22 cellular contexts compared by ENCODE assay signal in genomic region chr22:38618682-38619081, GRCh38. TPM values are rescaled to one million over a fixed set of nuclear protein-coding genes. Genes with fewer than 3 reads are reported as not detected.
"Had no signal": no experiment of that assay in that cellular context is flagged by ENCODE, and none has a peak within 500 bp of the region (broad histone marks: within the 10 kb centered on the region; RNA-seq: fewer than 3 reads in every experiment).

No MANE protein-coding gene starts in this region.

- H3K4me1 ChIP-seq: ascending aorta, neural progenitor cell, testis, uterus had no signal

- H3K4me2 ChIP-seq: neural progenitor cell had no signal

- H2AFZ ChIP-seq: neural progenitor cell had no signal

- H3K27ac ChIP-seq: ascending aorta, cardiac muscle cell, heart right ventricle, neural progenitor cell, sigmoid colon, testis, uterus had no signal

- FAIRE-seq: endometrium, keratinocyte had no signal

- ATAC-seq: activated CD8-positive, alpha-beta T cell treated with anti-CD3 and anti-CD28 coated beads, Interleukin-2, amount 10 ng/mL, durations not matched to agents 7 days and 5 days; activated naive CD4-positive, alpha-beta T cell treated with anti-CD3 and anti-CD28 coated beads, Interleukin-2, amount 50 U/mL, for 72 hours; heart right ventricle; left lobe of liver; naive thymus-derived CD8-positive, alpha-beta T cell; stimulated activated naive B cell treated with anti-CD40 and anti-IgM and Interleukin-4, amounts not matched to agents 10 μg/mL and 1 μg/mL and 100 μg/mL, for 72 hours had no signal

- H3K27me3 ChIP-seq: ascending aorta, cardiac muscle cell, heart right ventricle, neural progenitor cell, sigmoid colon, testis, uterus had no signal

- H3K9ac ChIP-seq: neural progenitor cell had no signal

- H3K9me3 ChIP-seq: ascending aorta, testis, uterus had no signal

- DNase-seq: activated CD4-positive, alpha-beta T cell treated with anti-CD3 and anti-CD28 coated beads, Interleukin-2, amount 10 ng/mL, durations not matched to agents 7 days and 5 days; activated CD4-positive, CD25-positive, alpha-beta regulatory T cell treated with anti-CD3 and anti-CD28 coated beads, Interleukin-2, amount 50 U/mL, for 72 hours; activated CD8-positive, alpha-beta T cell treated with anti-CD3 and anti-CD28 coated beads, Interleukin-2, amount 10 ng/mL, durations not matched to agents 7 days and 5 days; activated gamma-delta T cell treated with Interleukin-2 at 50 U/mL for 16 hours; effector CD4-positive, alpha-beta T cell; heart right ventricle; naive thymus-derived CD8-positive, alpha-beta T cell; sigmoid colon; stimulated activated CD4-positive, alpha-beta T cell treated with anti-CD3 and anti-CD28 coated beads, Interleukin-2, amount 100 ng/mL, for 48 hours; stimulated activated CD8-positive, alpha-beta memory T cell treated with anti-CD3 and anti-CD28 coated beads, Interleukin-4, amount 100 ng/mL, for 48 hours; stimulated activated naive B cell treated with anti-CD40 and anti-IgM and Interleukin-4, amounts not matched to agents 10 μg/mL and 1 μg/mL and 100 μg/mL, for 72 hours; testis; trophoblast cell; uterus had no signal

- H3K36me3 ChIP-seq: ascending aorta, heart right ventricle, sigmoid colon, uterus had no signal

- H3K4me3 ChIP-seq: ascending aorta, cardiac muscle cell, heart right ventricle, lung, neural progenitor cell, sigmoid colon, testis, uterus had no signal

RNA-seq across cellular contexts. Expression of gene FAM227A, which starts 37.5 kb away (rescaled TPM):
- polyA plus RNA-seq: naive thymus-derived CD8-positive, alpha-beta T cell had no signal

RNA-seq across cellular contexts. Expression of gene DMC1, which starts 48.7 kb away (rescaled TPM):
- total RNA-seq: ascending aorta, left lobe of liver had no signal
- polyA plus RNA-seq: cardiac muscle cell; naive thymus-derived CD8-positive, alpha-beta T cell had no signal
